Comparison of ENCODE assay signal across 21 cellular contexts in genomic region chr9:5336683-5337082, GRCh38. TPM values are rescaled to one million over a fixed set of nuclear protein-coding genes. Genes with fewer than 3 reads are reported as not detected.
DNase-seq lines count a peak whose midpoint lies in the region; FAIRE-seq and TF ChIP-seq lines count a peak whose summit lies in the region.
"Had no signal": no experiment of that assay in that cellular context is flagged by ENCODE, and none has a peak within 500 bp of the region (broad histone marks: within the 10 kb centered on the region; RNA-seq: fewer than 3 reads in every experiment).

No MANE protein-coding gene starts in this region.

- peak overlapping the region; percentile 58 for H3K4me2 ChIP-seq in OCI-LY7 (ENCODE audit: low read length)
- no peak overlapping the region for H3K4me2 ChIP-seq in mammary epithelial cell (ENCODE audit: insufficient read depth, low read depth, low read length)

- dilution Hi-C loops in mammary epithelial cell (cut with HindIII; ENCODE audit: low sequenced_read_pairs) = no loop called here

- H3K27me3 ChIP-seq in small intestine (ENCODE audit: control insufficient read depth in 2 of 2, insufficient read depth in 2 of 2, low read length in 2 of 2) (no peaks in the 10 kb centered on the region), mammary epithelial cell (ENCODE audit: insufficient read depth, low read length) (no peaks in the 10 kb centered on the region)
- H3K27me3 ChIP-seq: ascending aorta, MG63 had no signal

- no peaks in the 10 kb centered on the region for H3K9me2 ChIP-seq in OCI-LY7 (ENCODE audit: insufficient read depth, low read length)

- intact Hi-C loops in OCI-LY7 (cut with micrococcal nuclease; ENCODE audit: unreplicated experiment) (no loop called here), mammary epithelial cell (cut with micrococcal nuclease) (no loop called here)
- intact Hi-C loops in activated T-helper 2 cell treated with anti-CD3 and anti-CD28 coated beads, Interferon-gamma antibody, Interleukin-2, Interleukin-4, amounts not matched to agents 10 μg/mL and 5 μg/mL and 100 μg/mL, durations not matched to agents 14 hours and 24 hours and 36 hours (cut with micrococcal nuclease) = no loop called here

- no peaks in the 10 kb centered on the region for H3K9me3 ChIP-seq in OCI-LY7 (ENCODE audit: low read length)
- H3K9me3 ChIP-seq in small intestine (ENCODE audit: control insufficient read depth, low read depth) = no peaks in the 10 kb centered on the region
- H3K9me3 ChIP-seq in mammary epithelial cell (replicated peaks; ENCODE audit: insufficient read depth, low read length) = no peaks in the 10 kb centered on the region
- H3K9me3 ChIP-seq: ascending aorta, MG63 had no signal

- peak overlapping the region; percentile 84 for H2AFZ ChIP-seq in OCI-LY7 (ENCODE audit: low read length)
- no peak overlapping the region for H2AFZ ChIP-seq in mammary epithelial cell (ENCODE audit: low read depth, low read length)

- BruUV-seq in OCI-LY7 (replicated peaks; lab: Mats Ljungman, UMichigan) = no TSS peak
- BruUV-seq in mammary epithelial cell (replicated peaks; lab: Mats Ljungman, UMichigan) = no TSS peak

- CTCF ChIA-PET in activated naive CD4-positive, alpha-beta T cell treated with anti-CD3 and anti-CD28 coated beads, Interleukin-2, amount 10 ng/mL, durations not matched to agents 7 days and 5 days (lab: Charles Lee) = interaction anchor here (1.9 kb wide), 1 partner anchor 151 kb away, joined by 4 read pairs; the partner anchor contains the start of gene INSL6
- CTCF ChIA-PET in OCI-LY7 (lab: Charles Lee; ENCODE audit: unreplicated experiment) (no interaction called here), mammary epithelial cell (lab: Charles Lee; ENCODE audit: low non-redundant PET) (no interaction called here)

- DNase-seq in activated naive CD4-positive, alpha-beta T cell treated with anti-CD3 and anti-CD28 coated beads, Interleukin-2, amount 10 ng/mL, durations not matched to agents 7 days and 5 days = peak; percentile 57
- DNase-seq in activated naive CD4-positive, alpha-beta T cell treated with Interleukin-2 at 50 U/mL for 16 hours = no peak
- DNase-seq in OCI-LY7 (ENCODE audit: low spot score) (peak; percentile 18), small intestine (peak; percentile 17), NCI-H2171 treated with DMSO at 0.1 percent for 48 hours (lab: John Stamatoyannopoulos, UW) (no peak), NCI-H2196 treated with DMSO at 0.1 percent for 48 hours (lab: John Stamatoyannopoulos, UW; ENCODE audit: unreplicated experiment) (no peak), mammary epithelial cell (no peak)
- DNase-seq in activated T-helper 2 cell treated with anti-CD3 and anti-CD28 coated beads, Interferon-gamma antibody, Interleukin-2, Interleukin-4, amounts not matched to agents 10 μg/mL and 5 μg/mL and 100 μg/mL, durations not matched to agents 14 hours and 24 hours and 36 hours (ENCODE audit: low spot score) = peak; percentile 16
- DNase-seq: erythroblast; MG63; NCI-H2029; NCI-H748 treated with DMSO at 0.1 percent for 48 hours; right cardiac atrium; stimulated activated CD4-positive, alpha-beta T cell treated with anti-CD3 and anti-CD28 coated beads, Interleukin-1b, Interleukin-23, amount 100 ng/mL, for 48 hours; trophoblast cell had no signal

- H3K4me3 Mint-ChIP-seq in activated naive CD4-positive, alpha-beta T cell treated with anti-CD3 and anti-CD28 coated beads, Interleukin-2, amount 10 ng/mL, durations not matched to agents 7 days and 5 days = peak overlapping the region; percentile 55
- H3K4me3 Mint-ChIP-seq in activated T-helper 2 cell treated with anti-CD3 and anti-CD28 coated beads, Interferon-gamma antibody, Interleukin-2, Interleukin-4, amounts not matched to agents 10 μg/mL and 5 μg/mL and 100 μg/mL, durations not matched to agents 14 hours and 24 hours and 36 hours (ENCODE audit: low read depth) = peak overlapping the region; percentile 21

- no peaks in the 10 kb centered on the region for H3K27me3 Mint-ChIP-seq in activated naive CD4-positive, alpha-beta T cell treated with anti-CD3 and anti-CD28 coated beads, Interleukin-2, amount 10 ng/mL, durations not matched to agents 7 days and 5 days
- H3K27me3 Mint-ChIP-seq in activated T-helper 2 cell treated with anti-CD3 and anti-CD28 coated beads, Interferon-gamma antibody, Interleukin-2, Interleukin-4, amounts not matched to agents 10 μg/mL and 5 μg/mL and 100 μg/mL, durations not matched to agents 14 hours and 24 hours and 36 hours (ENCODE audit: low read depth) = no peaks in the 10 kb centered on the region

- no peak overlapping the region for H3K9ac ChIP-seq in mammary epithelial cell (ENCODE audit: insufficient read depth, low read length)

- 60 to 87% (median 75%) methylated on average over 4 of the region's 4 CpGs for WGBS in small intestine, 3 donors
- WGBS in mammary epithelial cell (ENCODE audit: low coverage, missing lambda C conversion rate) = 92% methylated on average over 4 of the region's 4 CpGs

- H3K27ac Mint-ChIP-seq in activated naive CD4-positive, alpha-beta T cell treated with anti-CD3 and anti-CD28 coated beads, Interleukin-2, amount 10 ng/mL, durations not matched to agents 7 days and 5 days = peak overlapping the region; percentile 85
- H3K27ac Mint-ChIP-seq in activated T-helper 2 cell treated with anti-CD3 and anti-CD28 coated beads, Interferon-gamma antibody, Interleukin-2, Interleukin-4, amounts not matched to agents 10 μg/mL and 5 μg/mL and 100 μg/mL, durations not matched to agents 14 hours and 24 hours and 36 hours = no peak overlapping the region

- FAIRE-seq in small intestine (lab: Jason Lieb, UNC) = no peak
- FAIRE-seq: H1, islet of Langerhans had no signal

- POLR2A ChIA-PET in OCI-LY7 (lab: Charles Lee) = interaction anchor here (1.4 to 2.1 kb wide), 2 partner anchors 25 to 100 kb away, joined by 3 to 5 read pairs; no protein-coding TSS in a partner anchor

- no peak for TF ChIP-seq CTCF in OCI-LY7 (conservative IDR thresholded peaks at IDR 0.05; ENCODE audit: low read length)
- no peak for TF ChIP-seq CTCF in mammary epithelial cell (conservative IDR thresholded peaks at IDR 0.05 in 1 of 2, IDR thresholded peaks at IDR 0.05 in 1 of 2; ENCODE audit: extremely low read depth in 1 of 2, insufficient read depth in 1 of 2, low read depth in 1 of 2, low read length in 2 of 2)

- H3K36me3 ChIP-seq in OCI-LY7 (ENCODE audit: insufficient read depth, low read length) = no peaks in the 10 kb centered on the region
- H3K36me3 ChIP-seq in small intestine (ENCODE audit: control insufficient read depth in 2 of 2, insufficient read depth in 2 of 2, low read length in 2 of 2) = no peaks in the 10 kb centered on the region
- no peaks in the 10 kb centered on the region for H3K36me3 ChIP-seq in mammary epithelial cell (ENCODE audit: insufficient read depth, low read length)
- H3K36me3 ChIP-seq: ascending aorta, MG63 had no signal

- in situ Hi-C loops in mammary epithelial cell (cut with MboI; ENCODE audit: low sequenced_read_pairs in 2 of 2) = no loop called here

- no peak overlapping the region for H3K27ac ChIP-seq in OCI-LY7 (ENCODE audit: low read depth, low read length, poor library complexity, severe bottlenecking)
- no peak overlapping the region for H3K27ac ChIP-seq in small intestine (ENCODE audit: low read depth in 1 of 2, low read length in 1 of 2)
- H3K27ac ChIP-seq in mammary epithelial cell (ENCODE audit: insufficient read depth, low read depth, low read length) = no peak overlapping the region
- H3K27ac ChIP-seq: ascending aorta, coronary artery had no signal

- H3K36me3 Mint-ChIP-seq in activated naive CD4-positive, alpha-beta T cell treated with anti-CD3 and anti-CD28 coated beads, Interleukin-2, amount 10 ng/mL, durations not matched to agents 7 days and 5 days = peaks cover 26% of the 10 kb centered on the region
- peaks cover 23% of the 10 kb centered on the region for H3K36me3 Mint-ChIP-seq in activated T-helper 2 cell treated with anti-CD3 and anti-CD28 coated beads, Interferon-gamma antibody, Interleukin-2, Interleukin-4, amounts not matched to agents 10 μg/mL and 5 μg/mL and 100 μg/mL, durations not matched to agents 14 hours and 24 hours and 36 hours (ENCODE audit: low read depth)

- H3K9me3 Mint-ChIP-seq in activated naive CD4-positive, alpha-beta T cell treated with anti-CD3 and anti-CD28 coated beads, Interleukin-2, amount 10 ng/mL, durations not matched to agents 7 days and 5 days = no peaks in the 10 kb centered on the region
- H3K9me3 Mint-ChIP-seq in activated T-helper 2 cell treated with anti-CD3 and anti-CD28 coated beads, Interferon-gamma antibody, Interleukin-2, Interleukin-4, amounts not matched to agents 10 μg/mL and 5 μg/mL and 100 μg/mL, durations not matched to agents 14 hours and 24 hours and 36 hours = no peaks in the 10 kb centered on the region

- H4K20me1 ChIP-seq in OCI-LY7 (ENCODE audit: insufficient read depth, low read length) (no peaks in the 10 kb centered on the region), mammary epithelial cell (ENCODE audit: insufficient read depth, low read length) (no peaks in the 10 kb centered on the region)

- no peaks in the 10 kb centered on the region for H3K79me2 ChIP-seq in OCI-LY7 (ENCODE audit: insufficient read depth, low read depth, low read length)
- H3K79me2 ChIP-seq in mammary epithelial cell (ENCODE audit: insufficient read depth, low read length) = no peaks in the 10 kb centered on the region

- H3K4me3 ChIP-seq in OCI-LY7 (ENCODE audit: low read depth, low read length, poor library complexity, severe bottlenecking) = no peak overlapping the region
- no peak overlapping the region for H3K4me3 ChIP-seq in small intestine (ENCODE audit: low read depth in 1 of 2, low read length in 2 of 2)
- H3K4me3 ChIP-seq in mammary epithelial cell (replicated peaks in 1 of 3; ENCODE audit: insufficient read depth in 1 of 3, low read depth in 2 of 3, low read length in 3 of 3) = no peak overlapping the region
- H3K4me3 ChIP-seq: ascending aorta, coronary artery, MG63 had no signal

- peaks cover 14% of the 10 kb centered on the region for H3K4me1 ChIP-seq in OCI-LY7 (ENCODE audit: insufficient read depth, low read length, poor library complexity, severe bottlenecking)
- no peaks in the 10 kb centered on the region for H3K4me1 ChIP-seq in small intestine (ENCODE audit: control insufficient read depth in 2 of 2, insufficient read depth in 1 of 2, low read depth in 1 of 2, low read length in 1 of 2)
- no peaks in the 10 kb centered on the region for H3K4me1 ChIP-seq in mammary epithelial cell (ENCODE audit: insufficient read depth, low read length)
- H3K4me1 ChIP-seq: ascending aorta had no signal

- peaks cover 34% of the 10 kb centered on the region for H3K4me1 Mint-ChIP-seq in activated naive CD4-positive, alpha-beta T cell treated with anti-CD3 and anti-CD28 coated beads, Interleukin-2, amount 10 ng/mL, durations not matched to agents 7 days and 5 days
- H3K4me1 Mint-ChIP-seq in activated T-helper 2 cell treated with anti-CD3 and anti-CD28 coated beads, Interferon-gamma antibody, Interleukin-2, Interleukin-4, amounts not matched to agents 10 μg/mL and 5 μg/mL and 100 μg/mL, durations not matched to agents 14 hours and 24 hours and 36 hours (ENCODE audit: low read depth) = peaks cover 26% of the 10 kb centered on the region

RNA-seq across cellular contexts. Expression of gene RLN1, which starts 3.0 kb away (rescaled TPM):
- 0.67 and 1.2 TPM in 2 replicates for total RNA-seq in OCI-LY7 (2014; rRNA removed; shearing (Covaris generic))
- total RNA-seq in OCI-LY7 (2022) = 2.3 and 2.6 TPM in 2 replicates
- total RNA-seq in activated T-helper 2 cell treated with anti-CD3 and anti-CD28 coated beads, Interferon-gamma antibody, Interleukin-2, Interleukin-4, amounts not matched to agents 10 μg/mL and 5 μg/mL and 100 μg/mL, durations not matched to agents 14 hours and 24 hours and 36 hours = 0.60 and 0.87 TPM in 2 replicates
- under 1 TPM in 1 of 3 donors, not detected in 2; 0.10 TPM for polyA plus RNA-seq in small intestine
- total RNA-seq in mammary epithelial cell = under 1 TPM in 1 of 2 donors, not detected in 1; 0.33 TPM
- not detected for polyA plus RNA-seq in mammary epithelial cell
- polyA minus RNA-seq in mammary epithelial cell = not detected
- total RNA-seq: ascending aorta, glomerular endothelial cell, HT1080 had no signal

RNA-seq across cellular contexts. Expression of gene RLN2, which starts 32.2 kb away (rescaled TPM):
- total RNA-seq in OCI-LY7 (2014; rRNA removed; shearing (Covaris generic)) = 1.7 TPM in 1 of 2 replicates, not detected in the other
- total RNA-seq in OCI-LY7 (2022) (3.8 and 4.4 TPM in 2 replicates), mammary epithelial cell (under 1 TPM in 1 of 2 donors, not detected in 1; 0.73 TPM)
- 1.4 and 1.7 TPM in 2 replicates for total RNA-seq in activated T-helper 2 cell treated with anti-CD3 and anti-CD28 coated beads, Interferon-gamma antibody, Interleukin-2, Interleukin-4, amounts not matched to agents 10 μg/mL and 5 μg/mL and 100 μg/mL, durations not matched to agents 14 hours and 24 hours and 36 hours
- polyA plus RNA-seq in small intestine (under 1 TPM in 1 of 3 donors, not detected in 2; 0.81 TPM), mammary epithelial cell (0.67 TPM)
- polyA minus RNA-seq in mammary epithelial cell = not detected
- total RNA-seq: ascending aorta, glomerular endothelial cell, HT1080 had no signal

Comparison
In these comparisons a context has a peak if more than half of its experiments do, and no peak if none do; other contexts are left out.
1. DNase-seq: peak in activated naive CD4-positive, alpha-beta T cell treated with anti-CD3 and anti-CD28 coated beads, Interleukin-2, amount 10 ng/mL, durations not matched to agents 7 days and 5 days (single experiment), OCI-LY7 (single experiment), activated T-helper 2 cell treated with anti-CD3 and anti-CD28 coated beads, Interferon-gamma antibody, Interleukin-2, Interleukin-4, amounts not matched to agents 10 μg/mL and 5 μg/mL and 100 μg/mL, durations not matched to agents 14 hours and 24 hours and 36 hours (single experiment) and small intestine (single experiment); none in activated naive CD4-positive, alpha-beta T cell treated with Interleukin-2 at 50 U/mL for 16 hours (single experiment), NCI-H2171 treated with DMSO at 0.1 percent for 48 hours (single experiment), NCI-H2196 treated with DMSO at 0.1 percent for 48 hours (single experiment) and mammary epithelial cell (single experiment).